Comparison of ENCODE assay signal across 15 cellular contexts in genomic region chr5:983238-983524, GRCh38. TPM values are rescaled to one million over a fixed set of nuclear protein-coding genes. Genes with fewer than 3 reads are reported as not detected.
DNase-seq lines count a peak whose midpoint lies in the region; ATAC-seq and TF ChIP-seq lines count a peak whose summit lies in the region.
"Had no signal": no experiment of that assay in that cellular context is flagged by ENCODE, and none has a peak within 500 bp of the region (broad histone marks: within the 10 kb centered on the region; RNA-seq: fewer than 3 reads in every experiment).

No MANE protein-coding gene starts in this region.

- peaks cover 0 to 14% (median 0%) of the 10 kb centered on the region in 11 experiments; a peak in 3 of 22 replicates for H3K36me3 ChIP-seq in BLaER1 treated with 17β-estradiol and CSF1 and Interleukin-3, amounts not matched to agents 10 nM and 100 nM
- H3K36me3 ChIP-seq in left lung (no peaks in the 10 kb centered on the region), uterus (no peaks in the 10 kb centered on the region)
- H3K36me3 ChIP-seq: BE2C had no signal

- no peak overlapping the region for H3K4me3 ChIP-seq in BLaER1 treated with 17β-estradiol and CSF1 and Interleukin-3, amounts not matched to agents 10 nM and 100 nM
- H3K4me3 ChIP-seq in left lung: no peak overlapping the region
- H3K4me3 ChIP-seq in uterus: no peak overlapping the region

- H3K27ac Mint-ChIP-seq in activated naive CD4-positive, alpha-beta T cell treated with anti-CD3 and anti-CD28 coated beads, Interleukin-2, amount 10 ng/mL, durations not matched to agents 7 days and 5 days: no peak overlapping the region

- no peak overlapping the region for H3K4me3 Mint-ChIP-seq in activated naive CD4-positive, alpha-beta T cell treated with anti-CD3 and anti-CD28 coated beads, Interleukin-2, amount 10 ng/mL, durations not matched to agents 7 days and 5 days

- H3K27me3 Mint-ChIP-seq in activated naive CD4-positive, alpha-beta T cell treated with anti-CD3 and anti-CD28 coated beads, Interleukin-2, amount 10 ng/mL, durations not matched to agents 7 days and 5 days: peaks cover 61% of the 10 kb centered on the region

- TF ChIP-seq CTCF in left lung (IDR thresholded peaks at IDR 0.05): no peak
- no peak for TF ChIP-seq CTCF in uterus (IDR thresholded peaks at IDR 0.05)

- intact Hi-C loops in left lung (cut with DNase I): no loop called here
- intact Hi-C loops in sciatic nerve (cut with DNase I): loop anchor here (5.0 kb wide), 1 partner anchor 664 kb away; no protein-coding TSS in a partner anchor
- intact Hi-C loops in uterus (cut with DNase I; ENCODE audit: low total_unique reads): no loop called here

- H3K27ac ChIP-seq in BLaER1 treated with 17β-estradiol and CSF1 and Interleukin-3, amounts not matched to agents 10 nM and 100 nM: no peak overlapping the region
- H3K27ac ChIP-seq in left lung (no peak overlapping the region), uterus (no peak overlapping the region)

- DNase-seq in D341Med (ENCODE audit: low spot score): peak; percentile 12
- DNase-seq in left lung: peak; percentile 31 to 35
- DNase-seq in sciatic nerve (ENCODE audit: low spot score): peak; percentile 55
- DNase-seq in uterus: no peak
- DNase-seq in activated naive CD4-positive, alpha-beta T cell treated with anti-CD3 and anti-CD28 coated beads, Interleukin-2, amount 10 ng/mL, durations not matched to agents 7 days and 5 days: no peak
- DNase-seq: BE2C, DND-41, NCI-H1105, NCI-H1694, NCI-H2107, NCI-H226, NCI-H524 treated with DMSO at 0.1 percent for 48 hours had no signal

- peak overlapping the region in 6 of 11 experiments; percentile 9 to 54 (median 40); a peak in 10 of 22 replicates for H3K4me2 ChIP-seq in BLaER1 treated with 17β-estradiol and CSF1 and Interleukin-3, amounts not matched to agents 10 nM and 100 nM

- peaks cover 4% of the 10 kb centered on the region for H3K9me3 Mint-ChIP-seq in activated naive CD4-positive, alpha-beta T cell treated with anti-CD3 and anti-CD28 coated beads, Interleukin-2, amount 10 ng/mL, durations not matched to agents 7 days and 5 days

- H4K20me1 ChIP-seq in BLaER1 treated with 17β-estradiol and CSF1 and Interleukin-3, amounts not matched to agents 10 nM and 100 nM: no peaks in the 10 kb centered on the region

- H3K9ac ChIP-seq in BLaER1 treated with 17β-estradiol and CSF1 and Interleukin-3, amounts not matched to agents 10 nM and 100 nM: no peak overlapping the region

- ATAC-seq in left lung (no peak), sciatic nerve (no peak), GM21737 (IDR thresholded peaks at IDR 0.05; ENCODE audit: unreplicated experiment) (no peak)

- CTCF ChIA-PET in activated naive CD4-positive, alpha-beta T cell treated with anti-CD3 and anti-CD28 coated beads, Interleukin-2, amount 10 ng/mL, durations not matched to agents 7 days and 5 days (lab: Charles Lee): interaction anchor here (1.2 kb wide), 1 partner anchor 49 kb away, joined by 6 read pairs; no protein-coding TSS in a partner anchor

- H3K27me3 ChIP-seq in BLaER1 treated with 17β-estradiol and CSF1 and Interleukin-3, amounts not matched to agents 10 nM and 100 nM: no peaks in the 10 kb centered on the region
- H3K27me3 ChIP-seq in left lung (peaks cover 0 to 9% of the 10 kb centered on the region in 2 donors), uterus (no peaks in the 10 kb centered on the region)

- H3K4me1 Mint-ChIP-seq in activated naive CD4-positive, alpha-beta T cell treated with anti-CD3 and anti-CD28 coated beads, Interleukin-2, amount 10 ng/mL, durations not matched to agents 7 days and 5 days: peaks cover 52% of the 10 kb centered on the region

- TF ChIP-seq POLR2A in uterus (IDR thresholded peaks at IDR 0.05): no peak

- peaks cover 29 to 45% (median 41%) of the 10 kb centered on the region in 11 experiments for H3K9me3 ChIP-seq in BLaER1 treated with 17β-estradiol and CSF1 and Interleukin-3, amounts not matched to agents 10 nM and 100 nM (replicated peaks in 1 of 11)
- H3K9me3 ChIP-seq in left lung: no peaks in the 10 kb centered on the region
- H3K9me3 ChIP-seq in uterus: no peaks in the 10 kb centered on the region
- H3K9me3 ChIP-seq: BE2C had no signal

- peaks cover 4% of the 10 kb centered on the region for H3K36me3 Mint-ChIP-seq in activated naive CD4-positive, alpha-beta T cell treated with anti-CD3 and anti-CD28 coated beads, Interleukin-2, amount 10 ng/mL, durations not matched to agents 7 days and 5 days

- peaks cover 0 to 59% (median 51%) of the 10 kb centered on the region in 10 experiments; a peak in 18 of 20 replicates for H3K4me1 ChIP-seq in BLaER1 treated with 17β-estradiol and CSF1 and Interleukin-3, amounts not matched to agents 10 nM and 100 nM
- H3K4me1 ChIP-seq in left lung (no peaks in the 10 kb centered on the region), uterus (no peaks in the 10 kb centered on the region)

RNA-seq across cellular contexts. Expression of gene NKD2, which starts 25.4 kb away (rescaled TPM):
- total RNA-seq in left lung (10 to 100 TPM; 31.6 to 61.5 TPM), sciatic nerve (0.89 TPM), uterus (10 to 100 TPM in 1 of 4 donors, 1 to 10 TPM in 1, not detected in 2; 2.5 to 11.1 TPM)
- total RNA-seq: LHCN-M2 had no signal

Comparison
In these comparisons a context has a peak if more than half of its experiments do, and no peak if none do; other contexts are left out.
1. DNase-seq: peak in D341Med (single experiment), left lung (2 of 2) and sciatic nerve (single experiment); none in uterus (0 of 2) and activated naive CD4-positive, alpha-beta T cell treated with anti-CD3 and anti-CD28 coated beads, Interleukin-2, amount 10 ng/mL, durations not matched to agents 7 days and 5 days (single experiment).